Comparison of ENCODE assay signal across 23 cellular contexts in genomic region chr2:101643004-101643524, GRCh38. TPM values are rescaled to one million over a fixed set of nuclear protein-coding genes. Genes with fewer than 3 reads are reported as not detected.
A peak's percentile ranks its signal among the peaks of the same experiment; 100 is the strongest.
DNase-seq lines count a peak whose midpoint lies in the region; ATAC-seq, FAIRE-seq and TF ChIP-seq lines count a peak whose summit lies in the region.
"Had no signal": no experiment of that assay in that cellular context is flagged by ENCODE, and none has a peak within 500 bp of the region (broad histone marks: within the 10 kb centered on the region; RNA-seq: fewer than 3 reads in every experiment).

No MANE protein-coding gene starts in this region.

- no peak for TF ChIP-seq RAD21 in A549 (conservative IDR thresholded peaks at IDR 0.05 in 1 of 2, IDR thresholded peaks at IDR 0.05 in 1 of 2)

- H4K20me1 ChIP-seq in DND-41 (ENCODE audit: insufficient read depth, low read length): no peaks in the 10 kb centered on the region
- H4K20me1 ChIP-seq: BLaER1 treated with 17β-estradiol and CSF1 and Interleukin-3, amounts not matched to agents 10 nM and 100 nM had no signal

- H3K9me3 Mint-ChIP-seq in naive thymus-derived CD4-positive, alpha-beta T cell: no peaks in the 10 kb centered on the region
- H3K9me3 Mint-ChIP-seq: CD4-positive, alpha-beta T cell; CD8-positive, alpha-beta T cell had no signal

- H3K4me1 ChIP-seq in A549 (no peaks in the 10 kb centered on the region), DND-41 (ENCODE audit: insufficient read depth, low read length) (no peaks in the 10 kb centered on the region)
- H3K4me1 ChIP-seq in naive thymus-derived CD4-positive, alpha-beta T cell (ENCODE audit: control insufficient read depth in 2 of 2, insufficient read depth in 2 of 2, low read length in 2 of 2): no peaks in the 10 kb centered on the region
- H3K4me1 ChIP-seq: BLaER1 treated with 17β-estradiol and CSF1 and Interleukin-3, amounts not matched to agents 10 nM and 100 nM; Caco-2 had no signal

- intact Hi-C loops in naive thymus-derived CD4-positive, alpha-beta T cell (cut with micrococcal nuclease): no loop called here

- no peaks in the 10 kb centered on the region for H3K79me2 ChIP-seq in DND-41 (ENCODE audit: insufficient read depth, low read length)

- no peak overlapping the region for H2AFZ ChIP-seq in DND-41 (ENCODE audit: low read depth, low read length)

- ATAC-seq in A549 (no peak), DND-41 (ENCODE audit: insufficient read depth, low read depth) (peak; percentile 81), HG03039 (IDR thresholded peaks at IDR 0.05; ENCODE audit: unreplicated experiment) (no peak)
- ATAC-seq in naive thymus-derived CD4-positive, alpha-beta T cell: no peak
- ATAC-seq: CD8-positive, alpha-beta T cell; GM12878 had no signal

- no peak for FAIRE-seq in A549 (lab: Jason Lieb, UNC)
- FAIRE-seq: A204.1, D721Med, GM12878, GM12892, GM18507 had no signal

- TF ChIP-seq CTCF in A549 (IDR thresholded peaks at IDR 0.05) (no peak), DND-41 (IDR thresholded peaks at IDR 0.05; ENCODE audit: borderline replicate concordance, extremely low read depth, low read length, poor library complexity, severe bottlenecking) (no peak)

- no peak for TF ChIP-seq EP300 in A549 (IDR thresholded peaks at IDR 0.05)

- H3K4me3 Mint-ChIP-seq in naive thymus-derived CD4-positive, alpha-beta T cell: no peak overlapping the region
- H3K4me3 Mint-ChIP-seq: B cell; CD4-positive, alpha-beta T cell; CD8-positive, alpha-beta T cell had no signal

- H3K27me3 Mint-ChIP-seq in naive thymus-derived CD4-positive, alpha-beta T cell: no peaks in the 10 kb centered on the region
- H3K27me3 Mint-ChIP-seq: B cell; CD4-positive, alpha-beta T cell had no signal

- no peak overlapping the region for H3K27ac Mint-ChIP-seq in naive thymus-derived CD4-positive, alpha-beta T cell
- H3K27ac Mint-ChIP-seq: B cell; CD4-positive, alpha-beta T cell; CD8-positive, alpha-beta T cell had no signal

- H3K4me2 ChIP-seq in A549 (no peak overlapping the region), DND-41 (ENCODE audit: insufficient read depth, low read length) (no peak overlapping the region)
- H3K4me2 ChIP-seq: BLaER1 treated with 17β-estradiol and CSF1 and Interleukin-3, amounts not matched to agents 10 nM and 100 nM had no signal

- WGBS in A549 (ENCODE audit: missing lambda C conversion rate): 77% methylated on average over 1 of the region's 1 CpG

- H3K36me3 Mint-ChIP-seq in naive thymus-derived CD4-positive, alpha-beta T cell: no peaks in the 10 kb centered on the region
- H3K36me3 Mint-ChIP-seq: CD8-positive, alpha-beta T cell had no signal

- TF ChIP-seq POLR2A in A549 (IDR thresholded peaks at IDR 0.05; ENCODE audit: low read length): no peak

- no peak overlapping the region for H3K27ac ChIP-seq in A549
- H3K27ac ChIP-seq in DND-41 (ENCODE audit: low read length): no peak overlapping the region
- no peak overlapping the region for H3K27ac ChIP-seq in naive thymus-derived CD4-positive, alpha-beta T cell (ENCODE audit: low read depth, low read length)
- H3K27ac ChIP-seq: BLaER1 treated with 17β-estradiol and CSF1 and Interleukin-3, amounts not matched to agents 10 nM and 100 nM; C4-2B had no signal

- H3K4me1 Mint-ChIP-seq in naive thymus-derived CD4-positive, alpha-beta T cell: peaks cover 0 to 6% (median 1%) of the 10 kb centered on the region in 7 donors
- H3K4me1 Mint-ChIP-seq: B cell had no signal

- CTCF ChIA-PET in A549 (lab: Yijun Ruan, JAX): interaction anchor here (0.7 kb wide), 1 partner anchor 48 kb away, joined by 3 read pairs; no protein-coding TSS in a partner anchor
- CTCF ChIA-PET in naive thymus-derived CD4-positive, alpha-beta T cell (lab: Charles Lee): no interaction called here

- no peaks in the 10 kb centered on the region for H3K36me3 ChIP-seq in DND-41 (ENCODE audit: insufficient read depth, low read length)
- no peaks in the 10 kb centered on the region for H3K36me3 ChIP-seq in naive thymus-derived CD4-positive, alpha-beta T cell (ENCODE audit: control insufficient read depth in 2 of 3, insufficient read depth in 3 of 3, low read length in 3 of 3)
- H3K36me3 ChIP-seq: BLaER1 treated with 17β-estradiol and CSF1 and Interleukin-3, amounts not matched to agents 10 nM and 100 nM had no signal

- POLR2A ChIA-PET in A549 (lab: Yijun Ruan, JAX): no interaction called here
- POLR2A ChIA-PET in naive thymus-derived CD4-positive, alpha-beta T cell (lab: Charles Lee): interaction anchor here (0.7 kb wide), 1 partner anchor 23 kb away, joined by 5 read pairs; no protein-coding TSS in a partner anchor

- H3K9me3 ChIP-seq in A549: no peaks in the 10 kb centered on the region
- H3K9me3 ChIP-seq in DND-41 (ENCODE audit: insufficient read depth, low read length, severe bottlenecking): peaks cover 3% of the 10 kb centered on the region
- no peaks in the 10 kb centered on the region for H3K9me3 ChIP-seq in naive thymus-derived CD4-positive, alpha-beta T cell (ENCODE audit: control insufficient read depth in 2 of 3, low read length in 3 of 3)
- H3K9me3 ChIP-seq: Caco-2 had no signal

- H3K9ac ChIP-seq in DND-41 (ENCODE audit: low read depth, low read length): no peak overlapping the region
- H3K9ac ChIP-seq: BLaER1 treated with 17β-estradiol and CSF1 and Interleukin-3, amounts not matched to agents 10 nM and 100 nM had no signal

- H3K4me3 ChIP-seq in A549 (no peak overlapping the region), DND-41 (ENCODE audit: low read depth in 1 of 2, low read length in 2 of 2) (no peak overlapping the region)
- H3K4me3 ChIP-seq in naive thymus-derived CD4-positive, alpha-beta T cell (ENCODE audit: low read length): no peak overlapping the region
- H3K4me3 ChIP-seq: BLaER1 treated with 17β-estradiol and CSF1 and Interleukin-3, amounts not matched to agents 10 nM and 100 nM; GM12878 had no signal

- no peaks in the 10 kb centered on the region for H3K27me3 ChIP-seq in DND-41 (ENCODE audit: insufficient read depth, low read length, poor library complexity)
- H3K27me3 ChIP-seq in naive thymus-derived CD4-positive, alpha-beta T cell (ENCODE audit: control insufficient read depth in 2 of 2, insufficient read depth in 2 of 2, low read length in 2 of 2): no peaks in the 10 kb centered on the region
- H3K27me3 ChIP-seq: BLaER1 treated with 17β-estradiol and CSF1 and Interleukin-3, amounts not matched to agents 10 nM and 100 nM had no signal

- DNase-seq in A549 (ENCODE audit: low read depth in 1 of 2, low spot score in 1 of 2) (no peak), DND-41 (peak; percentile 12), MV-4-11 (lab: John Stamatoyannopoulos, UW) (peak; percentile 56), pons (ENCODE audit: low spot score) (no peak)
- no peak for DNase-seq in naive thymus-derived CD4-positive, alpha-beta T cell
- DNase-seq: 8988T; AML-193; Caco-2; Calu3; CD4-positive, alpha-beta T cell; CD8-positive, alpha-beta T cell; DMS79 treated with DMSO at 0.1 percent for 48 hours; EL; GDM1 had no signal

TF ChIP-seq in A549, 52 proteins besides CTCF, POLR2A, EP300 and RAD21:
- TF ChIP-seq CBX2 (IDR thresholded peaks at IDR 0.05; ENCODE audit: borderline replicate concordance, low read depth) (no peak), MAFK (IDR thresholded peaks at IDR 0.05; ENCODE audit: partially characterized antibody) (peak; percentile 48), BHLHE40 (IDR thresholded peaks at IDR 0.05; ENCODE audit: low read depth, low read length) (no peak), NPAS2 (CRISPR knock-in tag; IDR thresholded peaks at IDR 0.05; ENCODE audit: borderline replicate concordance) (no peak), JUN (IDR thresholded peaks at IDR 0.05) (no peak), KDM5A (IDR thresholded peaks at IDR 0.05) (no peak)

RNA-seq across cellular contexts. Expression of gene MAP4K4, which starts 54.4 kb away (rescaled TPM):
- polyA plus RNA-seq in A549 (2011; rRNA removed): 82.2 and 91.4 TPM in 2 replicates
- 34.1 and 37.0 TPM in 2 replicates for polyA plus RNA-seq in A549 (2012; cell fraction: cytosol; rRNA removed)
- 34.7 and 47.6 TPM in 2 replicates for polyA plus RNA-seq in A549 (2012; cell fraction: nucleus; rRNA removed)
- polyA plus RNA-seq in A549 (2017; fragmentation: RNase III; extraction: RNeasy Plus Mini Kit Qiagen cat#74134 plus additional on column Dnase treatment): 60.8 to 69.6 TPM (median 61.9 TPM) in 3 replicates
- polyA minus RNA-seq in A549 (2011; rRNA and poly(A)+ RNA removed): 122 and 124 TPM in 2 replicates
- 100 to 1,000 TPM; 104 to 138 (median 128) TPM for total RNA-seq in naive thymus-derived CD4-positive, alpha-beta T cell
- 10 to 100 TPM; 13.6 to 14.2 TPM for polyA plus RNA-seq in naive thymus-derived CD4-positive, alpha-beta T cell

Comparison
In these comparisons a context has a peak if more than half of its experiments do, and no peak if none do; other contexts are left out.
1. DNase-seq: peak in DND-41 (single experiment) and MV-4-11 (single experiment); none in A549 (0 of 2), pons (single experiment) and naive thymus-derived CD4-positive, alpha-beta T cell (0 of 9).